In genomic region chr4:75724867-75725724, GRCh38 we compare ENCODE assay signal across 8 cellular contexts. TPM values are rescaled to one million over a fixed set of nuclear protein-coding genes. Genes with fewer than 3 reads are reported as not detected.
DNase-seq lines count a peak whose midpoint lies in the region; FAIRE-seq and TF ChIP-seq lines count a peak whose summit lies in the region.

No MANE protein-coding gene starts in this region.

- peak overlapping the region; percentile 72 for H2AFZ ChIP-seq in keratinocyte (ENCODE audit: control insufficient read depth, low read length)

- peaks cover 67% of the 10 kb centered on the region for H3K4me1 Mint-ChIP-seq in HFFc6 (ENCODE audit: low read depth)

- H3K79me2 ChIP-seq in keratinocyte (ENCODE audit: control insufficient read depth, insufficient read depth, low read length) = peaks cover 55% of the 10 kb centered on the region

- H3K36me3 ChIP-seq in WERI-Rb-1 (no peaks in the 10 kb centered on the region), keratinocyte (ENCODE audit: control insufficient read depth in 2 of 2, extremely low read depth in 1 of 2, insufficient read depth in 2 of 2, low read length in 2 of 2) (no peaks in the 10 kb centered on the region)

- H3K9me3 ChIP-seq in WERI-Rb-1 (ENCODE audit: severe bottlenecking) (no peaks in the 10 kb centered on the region), keratinocyte (ENCODE audit: control insufficient read depth, low read depth, low read length) (no peaks in the 10 kb centered on the region)

- H3K27me3 Mint-ChIP-seq in HFFc6 (ENCODE audit: insufficient read depth) = peaks cover 3% of the 10 kb centered on the region

- no peak for TF ChIP-seq CTCF in HFFc6 (IDR thresholded peaks at IDR 0.05)
- no peak for TF ChIP-seq CTCF in WERI-Rb-1 (IDR thresholded peaks at IDR 0.05; ENCODE audit: low read depth, low read length)
- TF ChIP-seq CTCF in keratinocyte (optimal IDR thresholded peaks at IDR 0.05 in 1 of 3, IDR thresholded peaks at IDR 0.05 in 1 of 3, conservative IDR thresholded peaks at IDR 0.05 in 1 of 3; ENCODE audit: extremely low read depth in 1 of 3, insufficient read depth in 2 of 3, low read length in 3 of 3) = no peak

- no peaks in the 10 kb centered on the region for H3K9me1 ChIP-seq in keratinocyte (ENCODE audit: control insufficient read depth, extremely low read depth, insufficient read depth, low read length)

- H4K20me1 ChIP-seq in keratinocyte (ENCODE audit: control insufficient read depth, extremely low read depth, insufficient read depth, low read length) = peaks cover 3% of the 10 kb centered on the region

- H3K9ac ChIP-seq in keratinocyte (ENCODE audit: control insufficient read depth, extremely low read depth, insufficient read depth, low read length) = peak overlapping the region; percentile 95

- H3K4me3 ChIP-seq in WERI-Rb-1 (ENCODE audit: low read depth, low read length) = peak overlapping the region; percentile 99
- H3K4me3 ChIP-seq in keratinocyte (ENCODE audit: control insufficient read depth in 2 of 3, extremely low read depth in 1 of 3, insufficient read depth in 2 of 3, low read depth in 1 of 3, low read length in 3 of 3) = peak overlapping the region; percentile 83 to 100 (median 85)

- dilution Hi-C loops in keratinocyte (cut with MboI; ENCODE audit: extremely low pct_ligation_motif_present, low sequenced_read_pairs) = no loop called here

- 0 out of 2 replicates have a peak, but pooled peaks have one; percentile 22 for TF ChIP-seq POLR2A in GM12891 (IDR thresholded peaks at IDR 0.05; ENCODE audit: low read depth, low read length)

- H3K4me3 Mint-ChIP-seq in HFFc6 = peak overlapping the region; percentile 99

- peaks cover 22% of the 10 kb centered on the region for H3K4me1 ChIP-seq in keratinocyte (ENCODE audit: control insufficient read depth, extremely low read depth, insufficient read depth, low read length)

- FAIRE-seq in GM12891 (lab: Jason Lieb, UNC) = peak; percentile 93
- no peak for FAIRE-seq in keratinocyte (lab: Jason Lieb, UNC)

- DNase-seq in GM12891 (ENCODE audit: insufficient read length, low spot score) = peak; percentile 55
- DNase-seq in HFFc6 = peak; percentile 56
- peak; percentile 77 for DNase-seq in NAMALWA (ENCODE audit: low spot score)
- peak; percentile 76 for DNase-seq in WERI-Rb-1
- peak in 38 of 61 donors; percentile 3 to 78 (median 43) for DNase-seq in caudate nucleus (lab: John Stamatoyannopoulos, UW)
- DNase-seq in keratinocyte (ENCODE audit: low read depth, low spot score) = peak; percentile 15
- peak; percentile 34 for DNase-seq in stimulated activated CD4-positive, alpha-beta T cell treated with anti-CD3 and anti-CD28 coated beads, Interleukin-12 subunit alpha, Interleukin-12 subunit beta, amount 100 ng/mL, for 4 hours
- DNase-seq in cortex of kidney (lab: John Stamatoyannopoulos, UW) = no peak

- peaks cover 26% of the 10 kb centered on the region for H3K36me3 Mint-ChIP-seq in HFFc6 (ENCODE audit: low read depth)

- H3K27me3 ChIP-seq in WERI-Rb-1 (ENCODE audit: insufficient read depth, low read depth, severe bottlenecking) (no peaks in the 10 kb centered on the region), keratinocyte (ENCODE audit: control insufficient read depth, extremely low read depth, insufficient read depth, low read length) (no peaks in the 10 kb centered on the region)

- peak overlapping the region; percentile 100 for H3K27ac Mint-ChIP-seq in HFFc6

- peak overlapping the region; percentile 77 for H3K27ac ChIP-seq in WERI-Rb-1
- peak overlapping the region; percentile 94 for H3K27ac ChIP-seq in caudate nucleus (ENCODE audit: low read depth, low read length)
- peak overlapping the region; percentile 94 for H3K27ac ChIP-seq in keratinocyte (ENCODE audit: control insufficient read depth, insufficient read depth, low read length)

- H3K4me2 ChIP-seq in keratinocyte (ENCODE audit: control insufficient read depth, extremely low read depth, insufficient read depth, low read depth, low read length) = peak overlapping the region; percentile 60

- no peaks in the 10 kb centered on the region for H3K9me3 Mint-ChIP-seq in HFFc6

TF ChIP-seq in GM12891, 5 proteins besides CTCF, POLR2A, EP300 and RAD21:
- TF ChIP-seq TAF1 (IDR thresholded peaks at IDR 0.05; ENCODE audit: low read depth, low read length) = peak; percentile 21; the same call in 1 of the 2 replicates
- no peak for TF ChIP-seq SPI1 (IDR thresholded peaks at IDR 0.05; ENCODE audit: low read depth, low read length)
- peak; percentile 31 for TF ChIP-seq POLR2AphosphoS5 (IDR thresholded peaks at IDR 0.05; ENCODE audit: low read depth, low read length)
- no peak for TF ChIP-seq PAX5 (IDR thresholded peaks at IDR 0.05; ENCODE audit: insufficient read depth, low read length, severe bottlenecking)
- 0 out of 2 replicates have a peak, but pooled peaks have one; percentile 12 for TF ChIP-seq POU2F2 (IDR thresholded peaks at IDR 0.05; ENCODE audit: low read depth, low read length)

RNA-seq across cellular contexts. Expression of gene USO1, which starts 0.7 kb away (rescaled TPM):
- polyA plus RNA-seq in GM12891 (2012; ENCODE audit: low read depth, missing spikeins) = 36.6 TPM
- total RNA-seq in HFFc6 (2021; fragmentation: NEBNext Ultra II Directional; extraction: Animal tissue kit (Norgen Biotek cat#: 25700)) = 100 to 1,000 TPM in 1 of 6 experiments, 10 to 100 TPM in 5; 86.4 to 108 (median 95.1) TPM
- 47.8 to 75.4 TPM (median 54.2 TPM) in 3 replicates for polyA plus RNA-seq in keratinocyte
- polyA plus RNA-seq in keratinocyte (2011; ENCODE audit: low read depth) = 39.1 TPM
- 28.7 and 59.2 TPM in 2 replicates for polyA plus RNA-seq in keratinocyte (2011; cell fraction: cytosol; rRNA removed)
- polyA plus RNA-seq in keratinocyte (2011; cell fraction: nucleus; rRNA removed) = 61.2 and 84.8 TPM in 2 replicates
- polyA plus RNA-seq in keratinocyte (2012; ENCODE audit: low replicate concordance) = 31.9 and 45.9 TPM in 2 replicates
- 15.2 to 48.5 TPM (median 33.1 TPM) in 3 replicates for polyA minus RNA-seq in keratinocyte
- polyA minus RNA-seq in keratinocyte (2011; cell fraction: cytosol; rRNA and poly(A)+ RNA removed) = 30.9 TPM
- polyA minus RNA-seq in keratinocyte (2011; cell fraction: nucleus; rRNA and poly(A)+ RNA removed) = 38.6 and 75.3 TPM in 2 replicates

RNA-seq across cellular contexts. Expression of gene G3BP2, which starts 51.9 kb away (rescaled TPM):
- polyA plus RNA-seq in GM12891 (2012; ENCODE audit: low read depth, missing spikeins) = 67.6 TPM
- total RNA-seq in HFFc6 (2021; fragmentation: NEBNext Ultra II Directional; extraction: Animal tissue kit (Norgen Biotek cat#: 25700)) = 100 to 1,000 TPM; 157 to 169 (median 168) TPM
- polyA plus RNA-seq in keratinocyte = 85.9 to 137 TPM (median 107 TPM) in 3 replicates
- polyA plus RNA-seq in keratinocyte (2011; ENCODE audit: low read depth) = 339 TPM
- 73.9 and 130 TPM in 2 replicates for polyA plus RNA-seq in keratinocyte (2011; cell fraction: cytosol; rRNA removed)
- 98.1 and 125 TPM in 2 replicates for polyA plus RNA-seq in keratinocyte (2011; cell fraction: nucleus; rRNA removed)
- polyA plus RNA-seq in keratinocyte (2012; ENCODE audit: low replicate concordance) = 61.7 and 118 TPM in 2 replicates
- 18.9 to 137 TPM (median 73.9 TPM) in 3 replicates for polyA minus RNA-seq in keratinocyte
- 83.8 TPM for polyA minus RNA-seq in keratinocyte (2011; cell fraction: cytosol; rRNA and poly(A)+ RNA removed)
- polyA minus RNA-seq in keratinocyte (2011; cell fraction: nucleus; rRNA and poly(A)+ RNA removed) = 64.8 and 126 TPM in 2 replicates
